11 cellular contexts compared by ENCODE assay signal in genomic region chr16:84597518-84598390, GRCh38. TPM values are rescaled to one million over a fixed set of nuclear protein-coding genes. Genes with fewer than 3 reads are reported as not detected.
DNase-seq lines count a peak whose midpoint lies in the region; ATAC-seq, FAIRE-seq and TF ChIP-seq lines count a peak whose summit lies in the region.
"Had no signal": no experiment of that assay in that cellular context is flagged by ENCODE, and none has a peak within 500 bp of the region (broad histone marks: within the 10 kb centered on the region; RNA-seq: fewer than 3 reads in every experiment).

No MANE protein-coding gene starts in this region.

- H3K9ac ChIP-seq in GM12878 (ENCODE audit: control insufficient read depth, insufficient read depth, low read length) = peak overlapping the region; percentile 68
- H3K9ac ChIP-seq in MM.1S (ENCODE audit: low read length) = no peak overlapping the region

- no peak for TF ChIP-seq CTCF in GM12878 (IDR thresholded peaks at IDR 0.05 in 2 of 3, conservative IDR thresholded peaks at IDR 0.05 in 1 of 3; ENCODE audit: control insufficient read depth in 2 of 3, extremely low read depth in 1 of 3, insufficient read depth in 1 of 3, low read depth in 3 of 3, low read length in 3 of 3)
- no peak for TF ChIP-seq CTCF in MM.1S (IDR thresholded peaks at IDR 0.05; ENCODE audit: low read length)

- H4K20me1 ChIP-seq in GM12878 (ENCODE audit: control insufficient read depth, insufficient read depth) = no peaks in the 10 kb centered on the region
- H4K20me1 ChIP-seq in MM.1S (ENCODE audit: insufficient read depth, low read length) = no peaks in the 10 kb centered on the region

- peaks cover 16 to 40% of the 10 kb centered on the region in 2 donors for H3K36me3 Mint-ChIP-seq in CD4-positive, alpha-beta memory T cell
- peaks cover 0 to 9% (median 2%) of the 10 kb centered on the region in 3 donors for H3K36me3 Mint-ChIP-seq in naive thymus-derived CD8-positive, alpha-beta T cell

- H3K9me2 ChIP-seq in MM.1S (replicated peaks; ENCODE audit: insufficient read depth, low read length) = no peaks in the 10 kb centered on the region

- no peaks in the 10 kb centered on the region for H3K36me3 ChIP-seq in CD4-positive, alpha-beta memory T cell (ENCODE audit: insufficient read depth, low read length)
- peaks cover 17 to 18% of the 10 kb centered on the region in 2 experiments for H3K36me3 ChIP-seq in GM12878 (ENCODE audit: control insufficient read depth in 2 of 2, insufficient read depth in 2 of 2, low read length in 1 of 2)
- no peaks in the 10 kb centered on the region for H3K36me3 ChIP-seq in MM.1S (replicated peaks; ENCODE audit: insufficient read depth, low read length)

- TF ChIP-seq EP300 in GM12878 (IDR thresholded peaks at IDR 0.05; ENCODE audit: borderline replicate concordance in 1 of 2, control insufficient read depth in 1 of 2, low read depth in 2 of 2, low read length in 2 of 2) = no peak

- DNase-seq in CD4-positive, alpha-beta memory T cell = peak in 4 of 5 donors; percentile 47 to 75 (median 55)
- DNase-seq in NOMO-1 treated with dmso at 0.1 percent for 144 hours (lab: John Stamatoyannopoulos, UW; ENCODE audit: unreplicated experiment) = peak; percentile 50
- DNase-seq in GM12878 (ENCODE audit: low read depth, low spot score) = no peak
- DNase-seq in naive thymus-derived CD8-positive, alpha-beta T cell = peak in 4 of 10 donors; percentile 25 to 37 (median 32)
- DNase-seq in epidermal melanocyte (ENCODE audit: insufficient read length, low spot score) = no peak
- no peak for DNase-seq in MM.1S
- DNase-seq in midbrain (lab: John Stamatoyannopoulos, UW) = no peak
- no peak for DNase-seq in NCI-H1417 treated with DMSO at 0.1 percent for 48 hours (lab: John Stamatoyannopoulos, UW)
- DNase-seq: NCI-H2171 treated with DMSO at 0.1 percent for 48 hours, right cardiac atrium had no signal

- no peaks in the 10 kb centered on the region for H3K9me3 ChIP-seq in CD4-positive, alpha-beta memory T cell (ENCODE audit: control insufficient read depth in 1 of 2, low read length in 2 of 2)
- H3K9me3 ChIP-seq in GM12878 (replicated peaks; ENCODE audit: control insufficient read depth, insufficient read depth, low read length) = no peaks in the 10 kb centered on the region
- H3K9me3 ChIP-seq in MM.1S (replicated peaks; ENCODE audit: insufficient read depth, low read length) = no peaks in the 10 kb centered on the region

- no peaks in the 10 kb centered on the region for H3K27me3 ChIP-seq in CD4-positive, alpha-beta memory T cell (ENCODE audit: insufficient read depth, low read length)
- H3K27me3 ChIP-seq in GM12878 (replicated peaks in 1 of 2; ENCODE audit: control insufficient read depth in 2 of 2, insufficient read depth in 2 of 2, low read length in 1 of 2) = no peaks in the 10 kb centered on the region
- no peaks in the 10 kb centered on the region for H3K27me3 ChIP-seq in MM.1S (replicated peaks; ENCODE audit: insufficient read depth, low read length)

- ATAC-seq in GM12878 = peak; percentile 0; the same call in 1 of the 3 replicates
- ATAC-seq in naive thymus-derived CD8-positive, alpha-beta T cell = peak; percentile 6 to 22

- no peak for TF ChIP-seq RAD21 in GM12878 (IDR thresholded peaks at IDR 0.05; ENCODE audit: insufficient read depth, low read depth, low read length)

- WGBS in GM12878 (ENCODE audit: insufficient coverage, insufficient replicate concordance, low lambda C conversion rate, missing lambda C conversion rate) = 24% methylated on average over 14 of the region's 14 CpGs

- RAD21 ChIA-PET in GM12878 (lab: Charles Lee; ENCODE audit: unreplicated experiment) = interaction anchor here (0.9 to 13.6 kb wide), 12 partner anchors 9 to 132 kb away, joined by 3 to 224 read pairs (median 5); partner anchors contain the start of gene COTL1

- peak overlapping the region; percentile 81 for H3K27ac ChIP-seq in CD4-positive, alpha-beta memory T cell (ENCODE audit: low read depth, low read length)
- H3K27ac ChIP-seq in GM12878 (ENCODE audit: control insufficient read depth, insufficient read depth) (peak overlapping the region; percentile 89), MM.1S (ENCODE audit: low read length) (no peak overlapping the region)

- POLR2A ChIA-PET in CD4-positive, alpha-beta memory T cell (lab: Charles Lee; ENCODE audit: partially characterized antibody) = interaction anchor here (0.6 to 16.3 kb wide), 14 partner anchors 9 to 92 kb away, joined by 3 to 530 read pairs (median 7); partner anchors contain the start of genes COTL1 and KLHL36
- POLR2A ChIA-PET in GM12878 (lab: Charles Lee) = interaction anchor here (0.8 to 16.2 kb wide), 8 partner anchors 8 to 89 kb away, joined by 3 to 214 read pairs (median 5); partner anchors contain the start of gene COTL1
- POLR2A ChIA-PET in naive thymus-derived CD8-positive, alpha-beta T cell (lab: Charles Lee) = interaction anchor here (0.6 to 9.6 kb wide), 16 partner anchors 9 to 481 kb away, joined by 3 to 141 read pairs (median 4); partner anchors contain the start of genes COTL1, MBTPS1 and MEAK7

- H3K79me2 ChIP-seq in GM12878 (ENCODE audit: control insufficient read depth, insufficient read depth, low read length) (peaks cover 92% of the 10 kb centered on the region), MM.1S (ENCODE audit: low read length) (no peaks in the 10 kb centered on the region)

- intact Hi-C loops in CD4-positive, alpha-beta memory T cell (cut with micrococcal nuclease) = no loop called here
- intact Hi-C loops in GM12878 (cut with micrococcal nuclease; ENCODE audit: unreplicated experiment) = no loop called here

- H3K4me1 Mint-ChIP-seq in CD4-positive, alpha-beta memory T cell = peaks cover 72 to 99% (median 86%) of the 10 kb centered on the region in 4 donors
- peaks cover 54 to 94% (median 90%) of the 10 kb centered on the region in 4 donors for H3K4me1 Mint-ChIP-seq in naive thymus-derived CD8-positive, alpha-beta T cell

- in situ Hi-C loops in GM12878 (cut with MboI) = no loop called here

- peaks cover 98% of the 10 kb centered on the region for H3K4me1 ChIP-seq in CD4-positive, alpha-beta memory T cell (ENCODE audit: insufficient read depth, low read length)
- H3K4me1 ChIP-seq in GM12878 (ENCODE audit: control insufficient read depth, insufficient read depth, low read length) (peaks cover 81% of the 10 kb centered on the region), MM.1S (ENCODE audit: low read length) (no peaks in the 10 kb centered on the region; the same call in 1 of the 2 replicates)

- FAIRE-seq in GM12878 (lab: Jason Lieb, UNC) = no peak
- FAIRE-seq: frontal cortex had no signal

- BruUV-seq in GM12878 (replicated peaks; lab: Mats Ljungman, UMichigan) = no TSS peak

- no peaks in the 10 kb centered on the region for H3K27me3 Mint-ChIP-seq in CD4-positive, alpha-beta memory T cell
- no peaks in the 10 kb centered on the region for H3K27me3 Mint-ChIP-seq in naive thymus-derived CD8-positive, alpha-beta T cell

- H3K4me3 Mint-ChIP-seq in CD4-positive, alpha-beta memory T cell = peak overlapping the region; percentile 70 to 93 (median 84)
- peak overlapping the region; percentile 53 to 88 (median 78) for H3K4me3 Mint-ChIP-seq in naive thymus-derived CD8-positive, alpha-beta T cell

- peaks cover 0 to 2% (median 0%) of the 10 kb centered on the region in 8 donors for H3K9me3 Mint-ChIP-seq in CD4-positive, alpha-beta memory T cell
- no peaks in the 10 kb centered on the region for H3K9me3 Mint-ChIP-seq in naive thymus-derived CD8-positive, alpha-beta T cell

- H3K4me3 ChIP-seq in CD4-positive, alpha-beta memory T cell (ENCODE audit: low read length in 2 of 2) = peak overlapping the region; percentile 5 to 28
- H3K4me3 ChIP-seq in GM12878 (peak overlapping the region; percentile 56; the same call in 1 of the 2 replicates), MM.1S (ENCODE audit: low read length) (no peak overlapping the region)

- peak overlapping the region; percentile 75 for H3K4me2 ChIP-seq in GM12878 (ENCODE audit: control insufficient read depth, insufficient read depth)
- no peak overlapping the region for H3K4me2 ChIP-seq in MM.1S (ENCODE audit: low read depth, low read length)

- no peak; the same call in 1 of the 2 replicates for TF ChIP-seq POLR2A in GM12878 (IDR thresholded peaks at IDR 0.05; ENCODE audit: low read depth, low read length)

- CTCF ChIA-PET in CD4-positive, alpha-beta memory T cell (lab: Charles Lee; ENCODE audit: partially characterized antibody) = interaction anchor here (0.6 to 4.9 kb wide), 16 partner anchors 8 to 140 kb away, joined by 3 to 45 read pairs (median 4); partner anchors contain the start of genes COTL1 and MEAK7
- CTCF ChIA-PET in GM12878 (lab: Yijun Ruan, JAX) = interaction anchor here (0.6 to 3.9 kb wide), 13 partner anchors 10 to 483 kb away, joined by 3 to 33 read pairs (median 4); no protein-coding TSS in a partner anchor

- SMC1A ChIA-PET in GM12878 (lab: Charles Lee; ENCODE audit: uncharacterized antibody, unreplicated experiment) = interaction anchor here (1.1 to 14.5 kb wide), 10 partner anchors 8 to 141 kb away, joined by 3 to 229 read pairs (median 9); partner anchors contain the start of genes COTL1 and MEAK7

- peak overlapping the region; percentile 95 to 99 (median 98) for H3K27ac Mint-ChIP-seq in CD4-positive, alpha-beta memory T cell
- H3K27ac Mint-ChIP-seq in naive thymus-derived CD8-positive, alpha-beta T cell = peak overlapping the region; percentile 93 to 99 (median 97)

- no peak overlapping the region for H2AFZ ChIP-seq in GM12878 (ENCODE audit: control insufficient read depth, low read depth, low read length)
- no peak overlapping the region for H2AFZ ChIP-seq in MM.1S (ENCODE audit: low read length)

- H3F3A ChIP-seq in MM.1S (ENCODE audit: insufficient read depth, low read length) = no peaks in the 10 kb centered on the region

RNA-seq across cellular contexts. Expression of gene COTL1, which starts 20.1 kb away (rescaled TPM):
- 100 to 1,000 TPM; 181 to 186 TPM for total RNA-seq in CD4-positive, alpha-beta memory T cell
- polyA plus RNA-seq in CD4-positive, alpha-beta memory T cell = 100 to 1,000 TPM; 589 to 683 TPM
- total RNA-seq in GM12878 (2013; cell fraction: nucleolus; rRNA removed) = 94.3 and 106 TPM in 2 replicates
- total RNA-seq in GM12878 (2014; rRNA removed) = 417 and 464 TPM in 2 replicates
- 241 and 279 TPM in 2 replicates for total RNA-seq in GM12878 (2014; rRNA removed; fragmentation: Illumina TruSeq; extraction: Trizol)
- total RNA-seq in GM12878 (2021) = 675 and 688 TPM in 2 replicates
- 255 TPM for polyA plus RNA-seq in GM12878 (2011; ENCODE audit: low read depth)
- polyA plus RNA-seq in GM12878 (2011; rRNA removed) = 136 and 205 TPM in 2 replicates
- 261 and 288 TPM in 2 replicates for polyA plus RNA-seq in GM12878 (2011; cell fraction: cytosol; rRNA removed)
- 174 and 206 TPM in 2 replicates for polyA plus RNA-seq in GM12878 (2011; cell fraction: nucleus; rRNA removed)
- polyA plus RNA-seq in GM12878 (2012) = 331 and 436 TPM in 2 replicates
- 257 and 493 TPM in 2 replicates for polyA plus RNA-seq in GM12878 (2014; fragmentation: Illumina TruSeq; extraction: Trizol)
- 100 to 1,000 TPM; 140 to 235 TPM for polyA plus RNA-seq in GM12878 (2014; fragmentation: Nextera tagmentation; extraction: Ambion mirVana)
- polyA plus RNA-seq in GM12878 (2014; rRNA removed) = 382 and 423 TPM in 2 replicates
- 100 to 1,000 TPM; 146 to 894 TPM for polyA plus RNA-seq in GM12878 (2016; fragmentation: Nextera tagmentation; extraction: Ambion mirVana)
- 103 and 174 TPM in 2 replicates for polyA minus RNA-seq in GM12878 (2011; rRNA and poly(A)+ RNA removed)
- 77.1 and 81.1 TPM in 2 replicates for polyA minus RNA-seq in GM12878 (2011; cell fraction: cytosol; rRNA and poly(A)+ RNA removed)
- polyA minus RNA-seq in GM12878 (2011; cell fraction: nucleus; rRNA and poly(A)+ RNA removed) = 78.5 and 132 TPM in 2 replicates
- total RNA-seq in naive thymus-derived CD8-positive, alpha-beta T cell = 100 to 1,000 TPM in 1 of 2 experiments, 10 to 100 TPM in 1; 99.1 to 101 TPM
- polyA plus RNA-seq in naive thymus-derived CD8-positive, alpha-beta T cell = 100 to 1,000 TPM; 341 to 512 (median 425) TPM

RNA-seq across cellular contexts. Expression of gene KLHL36, which starts 50.6 kb away (rescaled TPM):
- total RNA-seq in CD4-positive, alpha-beta memory T cell = 100 to 1,000 TPM; 131 to 149 TPM
- 10 to 100 TPM; 28.2 to 43.0 TPM for polyA plus RNA-seq in CD4-positive, alpha-beta memory T cell
- 89.6 and 93.8 TPM in 2 replicates for total RNA-seq in GM12878 (2013; cell fraction: nucleolus; rRNA removed)
- total RNA-seq in GM12878 (2014; rRNA removed) (36.4 and 38.2 TPM in 2 replicates), GM12878 (2014; rRNA removed; fragmentation: Illumina TruSeq; extraction: Trizol) (16.2 and 16.7 TPM in 2 replicates), GM12878 (2021) (45.3 and 45.4 TPM in 2 replicates)
- polyA plus RNA-seq in GM12878 (2011; ENCODE audit: low read depth) = 12.7 TPM
- polyA plus RNA-seq in GM12878 (2011; rRNA removed) (19.6 and 26.4 TPM in 2 replicates), GM12878 (2014; fragmentation: Illumina TruSeq; extraction: Trizol) (14.1 and 14.3 TPM in 2 replicates), GM12878 (2014; fragmentation: Nextera tagmentation; extraction: Ambion mirVana) (1 to 10 TPM; 2.6 to 2.7 TPM), GM12878 (2014; rRNA removed) (35.0 and 37.5 TPM in 2 replicates), GM12878 (2016; fragmentation: Nextera tagmentation; extraction: Ambion mirVana) (10 to 100 TPM; 12.9 to 16.8 TPM)
- 30.1 and 37.2 TPM in 2 replicates for polyA plus RNA-seq in GM12878 (2011; cell fraction: cytosol; rRNA removed)
- 76.3 and 77.8 TPM in 2 replicates for polyA plus RNA-seq in GM12878 (2011; cell fraction: nucleus; rRNA removed)
- polyA plus RNA-seq in GM12878 (2012) = 28.5 and 29.3 TPM in 2 replicates
- 40.7 and 65.6 TPM in 2 replicates for polyA minus RNA-seq in GM12878 (2011; rRNA and poly(A)+ RNA removed)
- polyA minus RNA-seq in GM12878 (2011; cell fraction: cytosol; rRNA and poly(A)+ RNA removed) = 17.5 and 25.8 TPM in 2 replicates
- polyA minus RNA-seq in GM12878 (2011; cell fraction: nucleus; rRNA and poly(A)+ RNA removed) = 26.0 and 37.4 TPM in 2 replicates
- total RNA-seq in naive thymus-derived CD8-positive, alpha-beta T cell = 100 to 1,000 TPM; 151 to 157 TPM
- polyA plus RNA-seq in naive thymus-derived CD8-positive, alpha-beta T cell = 10 to 100 TPM; 27.4 to 50.3 (median 32.0) TPM

Comparison
In these comparisons a context has a peak if more than half of its experiments do, and no peak if none do; other contexts are left out.
1. DNase-seq: peak in CD4-positive, alpha-beta memory T cell (4 of 5) and NOMO-1 treated with dmso at 0.1 percent for 144 hours (single experiment); none in GM12878 (single experiment), epidermal melanocyte (single experiment), MM.1S (single experiment), midbrain (single experiment) and NCI-H1417 treated with DMSO at 0.1 percent for 48 hours (single experiment).